ENCODE assay signal across 1 cellular context in the genomic region with DNA sequence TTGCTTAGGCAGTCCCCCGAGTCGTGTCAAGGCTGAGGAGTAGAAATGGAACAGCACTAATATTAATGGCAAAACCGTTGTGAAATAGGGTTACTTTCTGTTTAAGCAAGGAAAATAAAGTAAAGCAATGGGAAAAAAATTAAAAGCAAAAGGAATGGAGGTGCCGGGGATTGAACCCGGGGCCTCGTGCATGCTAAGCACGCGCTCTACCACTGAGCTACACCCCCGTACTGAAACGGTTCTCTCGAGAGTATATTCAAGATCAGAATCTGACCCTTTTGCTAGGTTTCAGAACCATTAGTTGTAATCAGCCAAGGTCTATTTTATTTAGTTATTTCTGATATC.
TF ChIP-seq lines count a peak whose summit lies in the region.

No MANE protein-coding gene starts in this region.

TF ChIP-seq in HepG2, 621 proteins besides CTCF, POLR2A, EP300 and RAD21 (continued from another document and continues in another):
- TF ChIP-seq, protein P1, sequence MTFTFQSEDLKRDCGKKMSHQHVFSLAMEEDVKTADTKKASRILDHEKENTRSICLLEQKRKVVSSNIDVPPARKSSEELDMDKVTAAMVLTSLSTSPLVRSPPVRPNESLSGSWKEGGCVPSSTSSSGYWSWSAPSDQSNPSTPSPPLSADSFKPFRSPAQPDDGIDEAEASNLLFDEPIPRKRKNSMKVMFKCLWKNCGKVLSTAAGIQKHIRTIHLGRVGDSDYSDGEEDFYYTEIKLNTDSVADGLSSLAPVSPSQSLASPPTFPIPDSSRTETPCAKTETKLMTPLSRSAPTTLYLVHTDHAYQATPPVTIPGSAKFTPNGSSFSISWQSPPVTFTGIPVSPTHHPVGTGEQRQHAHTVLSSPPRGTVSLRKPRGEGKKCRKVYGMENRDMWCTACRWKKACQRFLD (CRISPR knock-in tag; IDR thresholded peaks at IDR 0.05; ENCODE audit: borderline replicate concordance), result no peak
- TF ChIP-seq, protein P2, sequence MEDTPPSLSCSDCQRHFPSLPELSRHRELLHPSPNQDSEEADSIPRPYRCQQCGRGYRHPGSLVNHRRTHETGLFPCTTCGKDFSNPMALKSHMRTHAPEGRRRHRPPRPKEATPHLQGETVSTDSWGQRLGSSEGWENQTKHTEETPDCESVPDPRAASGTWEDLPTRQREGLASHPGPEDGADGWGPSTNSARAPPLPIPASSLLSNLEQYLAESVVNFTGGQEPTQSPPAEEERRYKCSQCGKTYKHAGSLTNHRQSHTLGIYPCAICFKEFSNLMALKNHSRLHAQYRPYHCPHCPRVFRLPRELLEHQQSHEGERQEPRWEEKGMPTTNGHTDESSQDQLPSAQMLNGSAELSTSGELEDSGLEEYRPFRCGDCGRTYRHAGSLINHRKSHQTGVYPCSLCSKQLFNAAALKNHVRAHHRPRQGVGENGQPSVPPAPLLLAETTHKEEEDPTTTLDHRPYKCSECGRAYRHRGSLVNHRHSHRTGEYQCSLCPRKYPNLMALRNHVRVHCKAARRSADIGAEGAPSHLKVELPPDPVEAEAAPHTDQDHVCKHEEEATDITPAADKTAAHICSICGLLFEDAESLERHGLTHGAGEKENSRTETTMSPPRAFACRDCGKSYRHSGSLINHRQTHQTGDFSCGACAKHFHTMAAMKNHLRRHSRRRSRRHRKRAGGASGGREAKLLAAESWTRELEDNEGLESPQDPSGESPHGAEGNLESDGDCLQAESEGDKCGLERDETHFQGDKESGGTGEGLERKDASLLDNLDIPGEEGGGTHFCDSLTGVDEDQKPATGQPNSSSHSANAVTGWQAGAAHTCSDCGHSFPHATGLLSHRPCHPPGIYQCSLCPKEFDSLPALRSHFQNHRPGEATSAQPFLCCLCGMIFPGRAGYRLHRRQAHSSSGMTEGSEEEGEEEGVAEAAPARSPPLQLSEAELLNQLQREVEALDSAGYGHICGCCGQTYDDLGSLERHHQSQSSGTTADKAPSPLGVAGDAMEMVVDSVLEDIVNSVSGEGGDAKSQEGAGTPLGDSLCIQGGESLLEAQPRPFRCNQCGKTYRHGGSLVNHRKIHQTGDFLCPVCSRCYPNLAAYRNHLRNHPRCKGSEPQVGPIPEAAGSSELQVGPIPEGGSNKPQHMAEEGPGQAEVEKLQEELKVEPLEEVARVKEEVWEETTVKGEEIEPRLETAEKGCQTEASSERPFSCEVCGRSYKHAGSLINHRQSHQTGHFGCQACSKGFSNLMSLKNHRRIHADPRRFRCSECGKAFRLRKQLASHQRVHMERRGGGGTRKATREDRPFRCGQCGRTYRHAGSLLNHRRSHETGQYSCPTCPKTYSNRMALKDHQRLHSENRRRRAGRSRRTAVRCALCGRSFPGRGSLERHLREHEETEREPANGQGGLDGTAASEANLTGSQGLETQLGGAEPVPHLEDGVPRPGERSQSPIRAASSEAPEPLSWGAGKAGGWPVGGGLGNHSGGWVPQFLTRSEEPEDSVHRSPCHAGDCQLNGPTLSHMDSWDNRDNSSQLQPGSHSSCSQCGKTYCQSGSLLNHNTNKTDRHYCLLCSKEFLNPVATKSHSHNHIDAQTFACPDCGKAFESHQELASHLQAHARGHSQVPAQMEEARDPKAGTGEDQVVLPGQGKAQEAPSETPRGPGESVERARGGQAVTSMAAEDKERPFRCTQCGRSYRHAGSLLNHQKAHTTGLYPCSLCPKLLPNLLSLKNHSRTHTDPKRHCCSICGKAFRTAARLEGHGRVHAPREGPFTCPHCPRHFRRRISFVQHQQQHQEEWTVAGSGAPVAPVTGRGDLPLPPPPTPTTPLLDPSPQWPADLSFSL (CRISPR knock-in tag; IDR thresholded peaks at IDR 0.05), result no peak
- TF ChIP-seq ZFY (CRISPR knock-in tag; IDR thresholded peaks at IDR 0.05), result no peak
- TF ChIP-seq ZNF768 (CRISPR knock-in tag; IDR thresholded peaks at IDR 0.05), result no peak; the same call in 1 of the 2 replicates
- TF ChIP-seq TBX3 (IDR thresholded peaks at IDR 0.05; ENCODE audit: borderline replicate concordance), result peak; percentile 14; the same call in 1 of the 2 replicates
- TF ChIP-seq, protein P3, sequence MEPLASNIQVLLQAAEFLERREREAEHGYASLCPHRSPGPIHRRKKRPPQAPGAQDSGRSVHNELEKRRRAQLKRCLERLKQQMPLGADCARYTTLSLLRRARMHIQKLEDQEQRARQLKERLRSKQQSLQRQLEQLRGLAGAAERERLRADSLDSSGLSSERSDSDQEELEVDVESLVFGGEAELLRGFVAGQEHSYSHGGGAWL (CRISPR knock-in tag; IDR thresholded peaks at IDR 0.05), result no peak
- no peak for TF ChIP-seq MAFG (CRISPR knock-in tag; IDR thresholded peaks at IDR 0.05)
- TF ChIP-seq ZNF292 (CRISPR knock-in tag; IDR thresholded peaks at IDR 0.05; ENCODE audit: borderline replicate concordance, low read depth), result no peak
- TF ChIP-seq, protein P4, sequence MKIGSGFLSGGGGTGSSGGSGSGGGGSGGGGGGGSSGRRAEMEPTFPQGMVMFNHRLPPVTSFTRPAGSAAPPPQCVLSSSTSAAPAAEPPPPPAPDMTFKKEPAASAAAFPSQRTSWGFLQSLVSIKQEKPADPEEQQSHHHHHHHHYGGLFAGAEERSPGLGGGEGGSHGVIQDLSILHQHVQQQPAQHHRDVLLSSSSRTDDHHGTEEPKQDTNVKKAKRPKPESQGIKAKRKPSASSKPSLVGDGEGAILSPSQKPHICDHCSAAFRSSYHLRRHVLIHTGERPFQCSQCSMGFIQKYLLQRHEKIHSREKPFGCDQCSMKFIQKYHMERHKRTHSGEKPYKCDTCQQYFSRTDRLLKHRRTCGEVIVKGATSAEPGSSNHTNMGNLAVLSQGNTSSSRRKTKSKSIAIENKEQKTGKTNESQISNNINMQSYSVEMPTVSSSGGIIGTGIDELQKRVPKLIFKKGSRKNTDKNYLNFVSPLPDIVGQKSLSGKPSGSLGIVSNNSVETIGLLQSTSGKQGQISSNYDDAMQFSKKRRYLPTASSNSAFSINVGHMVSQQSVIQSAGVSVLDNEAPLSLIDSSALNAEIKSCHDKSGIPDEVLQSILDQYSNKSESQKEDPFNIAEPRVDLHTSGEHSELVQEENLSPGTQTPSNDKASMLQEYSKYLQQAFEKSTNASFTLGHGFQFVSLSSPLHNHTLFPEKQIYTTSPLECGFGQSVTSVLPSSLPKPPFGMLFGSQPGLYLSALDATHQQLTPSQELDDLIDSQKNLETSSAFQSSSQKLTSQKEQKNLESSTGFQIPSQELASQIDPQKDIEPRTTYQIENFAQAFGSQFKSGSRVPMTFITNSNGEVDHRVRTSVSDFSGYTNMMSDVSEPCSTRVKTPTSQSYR (CRISPR knock-in tag; IDR thresholded peaks at IDR 0.05; ENCODE audit: borderline replicate concordance), result no peak
- TF ChIP-seq ZNF605 (CRISPR knock-in tag; IDR thresholded peaks at IDR 0.05), result peak; percentile 28; the same call in 1 of the 2 replicates
- TF ChIP-seq ATF1 (CRISPR knock-in tag; IDR thresholded peaks at IDR 0.05), result no peak; the same call in 1 of the 2 replicates
- no peak for TF ChIP-seq FOXC1 (CRISPR knock-in tag; IDR thresholded peaks at IDR 0.05; ENCODE audit: borderline replicate concordance)
- no peak for TF ChIP-seq TARDBP (CRISPR knock-in tag; IDR thresholded peaks at IDR 0.05)
- no peak for TF ChIP-seq SOX5 (CRISPR knock-in tag; IDR thresholded peaks at IDR 0.05; ENCODE audit: borderline replicate concordance)
- peak; percentile 50; the same call in 1 of the 2 replicates for TF ChIP-seq ZNF331 (CRISPR knock-in tag; IDR thresholded peaks at IDR 0.05)
- TF ChIP-seq, protein P5, sequence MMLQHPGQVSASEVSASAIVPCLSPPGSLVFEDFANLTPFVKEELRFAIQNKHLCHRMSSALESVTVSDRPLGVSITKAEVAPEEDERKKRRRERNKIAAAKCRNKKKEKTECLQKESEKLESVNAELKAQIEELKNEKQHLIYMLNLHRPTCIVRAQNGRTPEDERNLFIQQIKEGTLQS (CRISPR knock-in tag; IDR thresholded peaks at IDR 0.05), result no peak
- TF ChIP-seq, protein P6, sequence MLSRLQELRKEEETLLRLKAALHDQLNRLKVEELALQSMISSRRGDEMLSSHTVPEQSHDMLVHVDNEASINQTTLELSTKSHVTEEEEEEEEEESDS (CRISPR knock-in tag; IDR thresholded peaks at IDR 0.05; ENCODE audit: borderline replicate concordance), result 0 out of 2 replicates have a peak, but pooled peaks have one; percentile 23
- TF ChIP-seq ZNF562 (CRISPR knock-in tag; IDR thresholded peaks at IDR 0.05; ENCODE audit: borderline replicate concordance), result no peak
- no peak for TF ChIP-seq SRY (CRISPR knock-in tag; IDR thresholded peaks at IDR 0.05)
- TF ChIP-seq MXD4 (CRISPR knock-in tag; IDR thresholded peaks at IDR 0.05), result no peak; the same call in 1 of the 2 replicates
- no peak for TF ChIP-seq SALL2 (CRISPR knock-in tag; IDR thresholded peaks at IDR 0.05)
- no peak for TF ChIP-seq PCBP2 (optimal IDR thresholded peaks at IDR 0.05; ENCODE audit: low read depth, low read length, poor library complexity, severe bottlenecking)
- TF ChIP-seq, protein P7, sequence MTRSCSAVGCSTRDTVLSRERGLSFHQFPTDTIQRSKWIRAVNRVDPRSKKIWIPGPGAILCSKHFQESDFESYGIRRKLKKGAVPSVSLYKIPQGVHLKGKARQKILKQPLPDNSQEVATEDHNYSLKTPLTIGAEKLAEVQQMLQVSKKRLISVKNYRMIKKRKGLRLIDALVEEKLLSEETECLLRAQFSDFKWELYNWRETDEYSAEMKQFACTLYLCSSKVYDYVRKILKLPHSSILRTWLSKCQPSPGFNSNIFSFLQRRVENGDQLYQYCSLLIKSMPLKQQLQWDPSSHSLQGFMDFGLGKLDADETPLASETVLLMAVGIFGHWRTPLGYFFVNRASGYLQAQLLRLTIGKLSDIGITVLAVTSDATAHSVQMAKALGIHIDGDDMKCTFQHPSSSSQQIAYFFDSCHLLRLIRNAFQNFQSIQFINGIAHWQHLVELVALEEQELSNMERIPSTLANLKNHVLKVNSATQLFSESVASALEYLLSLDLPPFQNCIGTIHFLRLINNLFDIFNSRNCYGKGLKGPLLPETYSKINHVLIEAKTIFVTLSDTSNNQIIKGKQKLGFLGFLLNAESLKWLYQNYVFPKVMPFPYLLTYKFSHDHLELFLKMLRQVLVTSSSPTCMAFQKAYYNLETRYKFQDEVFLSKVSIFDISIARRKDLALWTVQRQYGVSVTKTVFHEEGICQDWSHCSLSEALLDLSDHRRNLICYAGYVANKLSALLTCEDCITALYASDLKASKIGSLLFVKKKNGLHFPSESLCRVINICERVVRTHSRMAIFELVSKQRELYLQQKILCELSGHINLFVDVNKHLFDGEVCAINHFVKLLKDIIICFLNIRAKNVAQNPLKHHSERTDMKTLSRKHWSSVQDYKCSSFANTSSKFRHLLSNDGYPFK (CRISPR knock-in tag; IDR thresholded peaks at IDR 0.05; ENCODE audit: borderline replicate concordance), result no peak
- TF ChIP-seq ATRX (CRISPR knock-in tag; IDR thresholded peaks at IDR 0.05; ENCODE audit: borderline replicate concordance), result no peak
- TF ChIP-seq ZNF274 (CRISPR knock-in tag; IDR thresholded peaks at IDR 0.05), result no peak
- TF ChIP-seq KLF16 (CRISPR knock-in tag; IDR thresholded peaks at IDR 0.05), result peak in 1 of 2 experiments; percentile 15; a peak in 1 of 4 replicates
- TF ChIP-seq, protein P8, sequence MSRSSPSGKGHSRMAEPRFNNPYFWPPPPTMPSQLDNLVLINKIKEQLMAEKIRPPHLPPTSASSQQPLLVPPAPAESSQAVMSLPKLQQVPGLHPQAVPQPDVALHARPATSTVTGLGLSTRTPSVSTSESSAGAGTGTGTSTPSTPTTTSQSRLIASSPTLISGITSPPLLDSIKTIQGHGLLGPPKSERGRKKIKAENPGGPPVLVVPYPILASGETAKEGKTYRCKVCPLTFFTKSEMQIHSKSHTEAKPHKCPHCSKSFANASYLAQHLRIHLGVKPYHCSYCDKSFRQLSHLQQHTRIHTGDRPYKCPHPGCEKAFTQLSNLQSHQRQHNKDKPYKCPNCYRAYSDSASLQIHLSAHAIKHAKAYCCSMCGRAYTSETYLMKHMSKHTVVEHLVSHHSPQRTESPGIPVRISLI (CRISPR knock-in tag; IDR thresholded peaks at IDR 0.05; ENCODE audit: borderline replicate concordance), result no peak
- peak; percentile 67; the same call in 1 of the 2 replicates for TF ChIP-seq ZNF777 (CRISPR knock-in tag; IDR thresholded peaks at IDR 0.05)
- TF ChIP-seq GABPB1 (CRISPR knock-in tag; IDR thresholded peaks at IDR 0.05), result no peak; the same call in 1 of the 2 replicates
- TF ChIP-seq PCBP1 (IDR thresholded peaks at IDR 0.05; ENCODE audit: borderline replicate concordance, low read depth, low read length), result no peak
- TF ChIP-seq, protein P9, sequence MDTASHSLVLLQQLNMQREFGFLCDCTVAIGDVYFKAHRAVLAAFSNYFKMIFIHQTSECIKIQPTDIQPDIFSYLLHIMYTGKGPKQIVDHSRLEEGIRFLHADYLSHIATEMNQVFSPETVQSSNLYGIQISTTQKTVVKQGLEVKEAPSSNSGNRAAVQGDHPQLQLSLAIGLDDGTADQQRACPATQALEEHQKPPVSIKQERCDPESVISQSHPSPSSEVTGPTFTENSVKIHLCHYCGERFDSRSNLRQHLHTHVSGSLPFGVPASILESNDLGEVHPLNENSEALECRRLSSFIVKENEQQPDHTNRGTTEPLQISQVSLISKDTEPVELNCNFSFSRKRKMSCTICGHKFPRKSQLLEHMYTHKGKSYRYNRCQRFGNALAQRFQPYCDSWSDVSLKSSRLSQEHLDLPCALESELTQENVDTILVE (CRISPR knock-in tag; IDR thresholded peaks at IDR 0.05), result peak; percentile 16; the same call in 1 of the 2 replicates
- TF ChIP-seq ATF7-NPFF (CRISPR knock-in tag; IDR thresholded peaks at IDR 0.05; ENCODE audit: low read depth), result no peak
- TF ChIP-seq SMARCC2 (IDR thresholded peaks at IDR 0.05), result no peak
- peak; percentile 72; the same call in 1 of the 2 replicates for TF ChIP-seq ZNF557 (CRISPR knock-in tag; IDR thresholded peaks at IDR 0.05)
- TF ChIP-seq ZFP37 (CRISPR knock-in tag; IDR thresholded peaks at IDR 0.05; ENCODE audit: borderline replicate concordance), result no peak
- TF ChIP-seq, protein P10, sequence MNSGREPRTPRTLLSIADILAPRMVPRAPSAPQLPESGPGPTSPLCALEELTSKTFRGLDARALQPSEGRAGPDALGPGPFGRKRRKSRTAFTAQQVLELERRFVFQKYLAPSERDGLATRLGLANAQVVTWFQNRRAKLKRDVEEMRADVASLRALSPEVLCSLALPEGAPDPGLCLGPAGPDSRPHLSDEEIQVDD (CRISPR knock-in tag; IDR thresholded peaks at IDR 0.05; ENCODE audit: borderline replicate concordance), result no peak
- peak; percentile 60; the same call in 1 of the 2 replicates for TF ChIP-seq NAIF1 (CRISPR knock-in tag; IDR thresholded peaks at IDR 0.05; ENCODE audit: borderline replicate concordance)
- TF ChIP-seq ZNF674 (CRISPR knock-in tag; IDR thresholded peaks at IDR 0.05; ENCODE audit: low read depth), result no peak
- TF ChIP-seq XRCC5 (optimal IDR thresholded peaks at IDR 0.05; ENCODE audit: low read length), result no peak
- TF ChIP-seq, protein P11, sequence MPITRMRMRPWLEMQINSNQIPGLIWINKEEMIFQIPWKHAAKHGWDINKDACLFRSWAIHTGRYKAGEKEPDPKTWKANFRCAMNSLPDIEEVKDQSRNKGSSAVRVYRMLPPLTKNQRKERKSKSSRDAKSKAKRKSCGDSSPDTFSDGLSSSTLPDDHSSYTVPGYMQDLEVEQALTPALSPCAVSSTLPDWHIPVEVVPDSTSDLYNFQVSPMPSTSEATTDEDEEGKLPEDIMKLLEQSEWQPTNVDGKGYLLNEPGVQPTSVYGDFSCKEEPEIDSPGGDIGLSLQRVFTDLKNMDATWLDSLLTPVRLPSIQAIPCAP (CRISPR knock-in tag; IDR thresholded peaks at IDR 0.05; ENCODE audit: low read depth), result no peak
- no peak for TF ChIP-seq PHF5A (CRISPR knock-in tag; IDR thresholded peaks at IDR 0.05; ENCODE audit: low read depth, unreplicated experiment)
- no peak for TF ChIP-seq SP140L (CRISPR knock-in tag; IDR thresholded peaks at IDR 0.05; ENCODE audit: borderline replicate concordance)
- no peak for TF ChIP-seq ZNF678 (CRISPR knock-in tag; IDR thresholded peaks at IDR 0.05)
- no peak for TF ChIP-seq ZNF337 (CRISPR knock-in tag; IDR thresholded peaks at IDR 0.05; ENCODE audit: borderline replicate concordance, low read depth)
- no peak for TF ChIP-seq SKI (IDR thresholded peaks at IDR 0.05; ENCODE audit: partially characterized antibody)
- no peak for TF ChIP-seq PTBP1 (IDR thresholded peaks at IDR 0.05; ENCODE audit: low read depth, low read length, poor library complexity, severe bottlenecking)
